8 cellular contexts compared by ENCODE assay signal in the genomic region with DNA sequence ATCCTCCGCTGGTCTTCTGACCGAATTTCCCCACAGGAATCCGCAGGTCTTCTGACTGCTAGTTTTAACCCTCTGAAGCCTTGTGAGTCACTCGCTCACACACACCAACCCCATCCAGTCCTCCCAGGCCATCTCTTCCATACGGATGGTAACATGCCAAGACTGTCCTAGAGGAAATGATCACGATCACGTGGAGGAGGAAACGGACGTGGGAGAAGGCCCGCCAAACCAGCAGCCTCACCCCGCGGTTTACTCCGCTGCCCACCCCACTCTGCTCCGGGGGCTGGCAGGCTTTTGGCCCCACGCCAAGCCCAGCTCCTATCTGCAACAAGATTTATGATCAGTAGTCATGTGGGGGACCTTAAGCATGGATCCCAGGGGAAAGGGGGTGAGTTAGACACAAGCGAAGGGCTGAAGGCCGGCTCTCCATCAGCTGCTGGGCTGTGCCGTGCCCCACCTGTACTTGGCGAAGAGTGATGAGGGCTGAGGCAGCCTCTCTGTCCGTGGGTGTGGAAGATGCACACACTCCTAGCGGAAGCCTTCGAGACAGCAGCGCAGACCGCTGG. TPM values are rescaled to one million over a fixed set of nuclear protein-coding genes. Genes with fewer than 3 reads are reported as not detected.
A peak's percentile ranks its signal among the peaks of the same experiment; 100 is the strongest.
DNase-seq lines count a peak whose midpoint lies in the region; ATAC-seq, FAIRE-seq and TF ChIP-seq lines count a peak whose summit lies in the region.

No MANE protein-coding gene starts in this region.

- H3K36me3 Mint-ChIP-seq in astrocyte (ENCODE audit: low read depth, unreplicated experiment), result peaks cover 22% of the 10 kb centered on the region

- H3K9me3 ChIP-seq in AG04450 (ENCODE audit: control insufficient read depth, insufficient read depth, low read length) (peaks cover 4% of the 10 kb centered on the region; the same call in 1 of the 2 replicates), astrocyte (ENCODE audit: insufficient read depth, low read depth, low read length) (no peaks in the 10 kb centered on the region)

- DNase-seq in AG04450 (ENCODE audit: low read depth, low spot score) (peak; percentile 92), NCI-H2196 treated with DMSO at 0.1 percent for 48 hours (lab: John Stamatoyannopoulos, UW; ENCODE audit: unreplicated experiment) (peak; percentile 80), astrocyte (ENCODE audit: low read depth) (peak; percentile 97), KG1 (lab: John Stamatoyannopoulos, UW) (no peak), SIG-M5 (lab: John Stamatoyannopoulos, UW) (no peak)
- peak; percentile 43 for DNase-seq in stimulated activated CD8-positive, alpha-beta memory T cell treated with anti-CD3 and anti-CD28 coated beads, Interleukin-4, amount 100 ng/mL, for 48 hours

- H3K4me3 Mint-ChIP-seq in astrocyte (ENCODE audit: unreplicated experiment), result peak overlapping the region; percentile 85

- TF ChIP-seq CTCF in AG04450 (IDR thresholded peaks at IDR 0.05; ENCODE audit: low read depth, low read length), result no peak
- no peak for TF ChIP-seq CTCF in astrocyte (IDR thresholded peaks at IDR 0.05; ENCODE audit: insufficient read depth, low read depth, low read length)

- peak overlapping the region; percentile 89 for H3K4me3 ChIP-seq in AG04450 (ENCODE audit: low read depth, low read length)
- H3K4me3 ChIP-seq in astrocyte (ENCODE audit: insufficient read depth, low read depth, low read length), result peak overlapping the region; percentile 81
- H3K4me3 ChIP-seq in iPS-11a (ENCODE audit: low read depth, low read length), result peak overlapping the region; percentile 81

- peak overlapping the region; percentile 94 for H3K27ac Mint-ChIP-seq in astrocyte (ENCODE audit: unreplicated experiment)

- CTCF ChIA-PET in AG04450 (lab: Charles Lee), result no interaction called here

- H3K27ac ChIP-seq in AG04450 (ENCODE audit: low read depth, low read length) (peak overlapping the region; percentile 98), astrocyte (ENCODE audit: low read depth, low read length) (peak overlapping the region; percentile 69)

- POLR2A ChIA-PET in AG04450 (lab: Yijun Ruan, JAX), result interaction anchor here (0.9 kb wide), 1 partner anchor 13 kb away, joined by 3 read pairs; no protein-coding TSS in a partner anchor

- peaks cover 51% of the 10 kb centered on the region for H4K20me1 ChIP-seq in astrocyte (ENCODE audit: insufficient read depth, low read length)

- H3K4me2 ChIP-seq in astrocyte (ENCODE audit: low read length), result peak overlapping the region; percentile 98

- peaks cover 55% of the 10 kb centered on the region for H3K79me2 ChIP-seq in astrocyte (ENCODE audit: insufficient read depth, low read length)

- peak; percentile 4 for ATAC-seq in GM18502 (IDR thresholded peaks at IDR 0.05; ENCODE audit: poor library complexity, unreplicated experiment)

- H3K27me3 ChIP-seq in AG04450 (ENCODE audit: control insufficient read depth, insufficient read depth, low read length) (no peaks in the 10 kb centered on the region), astrocyte (ENCODE audit: insufficient read depth, low read length) (no peaks in the 10 kb centered on the region)

- H3K27me3 Mint-ChIP-seq in astrocyte (ENCODE audit: low read depth, unreplicated experiment), result no peaks in the 10 kb centered on the region

- no peak overlapping the region for H2AFZ ChIP-seq in astrocyte (ENCODE audit: low read depth, low read length)

- H3K4me1 Mint-ChIP-seq in astrocyte (ENCODE audit: low read depth, unreplicated experiment), result peaks cover 46% of the 10 kb centered on the region

- FAIRE-seq in astrocyte (lab: Jason Lieb, UNC), result no peak

- H3K9me3 Mint-ChIP-seq in astrocyte (ENCODE audit: unreplicated experiment), result no peaks in the 10 kb centered on the region

- H3K36me3 ChIP-seq in astrocyte (ENCODE audit: insufficient read depth, low read length), result peaks cover 15% of the 10 kb centered on the region

- H3K4me1 ChIP-seq in astrocyte (ENCODE audit: insufficient read depth, low read length), result peaks cover 48% of the 10 kb centered on the region

- peak overlapping the region; percentile 89 for H3K9ac ChIP-seq in astrocyte (ENCODE audit: low read length)

RNA-seq across cellular contexts. Expression of a gene that starts 1.5 kb away (rescaled TPM):
- 5.3 and 8.3 TPM in 2 replicates for polyA plus RNA-seq in AG04450 (2011; rRNA removed)
- polyA minus RNA-seq in AG04450 (2011; rRNA and poly(A)+ RNA removed), result 6.0 and 6.7 TPM in 2 replicates
- total RNA-seq in astrocyte, result 35.8 and 38.9 TPM in 2 replicates

RNA-seq across cellular contexts. Expression of a gene that starts 25.5 kb away (rescaled TPM):
- polyA plus RNA-seq in AG04450 (2011; rRNA removed), result 0.26 and 0.41 TPM in 2 replicates
- 1.0 TPM in 1 of 2 replicates, not detected in the other for polyA minus RNA-seq in AG04450 (2011; rRNA and poly(A)+ RNA removed)
- total RNA-seq in astrocyte, result 5.6 and 8.0 TPM in 2 replicates

RNA-seq across cellular contexts. Expression of a gene that starts 41.1 kb away (rescaled TPM):
- 2,721 and 3,607 TPM in 2 replicates for polyA plus RNA-seq in AG04450 (2011; rRNA removed)
- polyA minus RNA-seq in AG04450 (2011; rRNA and poly(A)+ RNA removed), result 3,368 and 4,319 TPM in 2 replicates
- 7,049 and 7,369 TPM in 2 replicates for total RNA-seq in astrocyte

Comparison
In these comparisons a context has a peak if more than half of its experiments do, and no peak if none do; other contexts are left out.
1. DNase-seq: peak in AG04450 (single experiment), NCI-H2196 treated with DMSO at 0.1 percent for 48 hours (single experiment), astrocyte (single experiment) and stimulated activated CD8-positive, alpha-beta memory T cell treated with anti-CD3 and anti-CD28 coated beads, Interleukin-4, amount 100 ng/mL, for 48 hours (single experiment); none in KG1 (single experiment) and SIG-M5 (single experiment).
2. Peak in every context shown above with its lines, with median percentiles within 50 percentile points of each other: H3K4me3 ChIP-seq.